Comparison of ENCODE assay signal across 19 cellular contexts in genomic region chr18:77030201-77030600, GRCh38.
DNase-seq lines count a peak whose midpoint lies in the region; ATAC-seq and TF ChIP-seq lines count a peak whose summit lies in the region.
"Had no signal": no experiment of that assay in that cellular context is flagged by ENCODE, and none has a peak within 500 bp of the region (broad histone marks: within the 10 kb centered on the region; RNA-seq: fewer than 3 reads in every experiment).

No MANE protein-coding gene starts in this region.

- H3K27me3 Mint-ChIP-seq in activated T-cell treated with anti-CD3 and anti-CD28 coated beads, Interleukin-2, amount 50 U/mL, for 72 hours (ENCODE audit: low read depth) = no peaks in the 10 kb centered on the region
- H3K27me3 Mint-ChIP-seq in activated T-cell treated with anti-CD3 and anti-CD28 coated beads, Interleukin-2, amount 50 U/mL, for 24 hours = no peaks in the 10 kb centered on the region
- peaks cover 13% of the 10 kb centered on the region for H3K27me3 Mint-ChIP-seq in glutamatergic neuron (ENCODE audit: unreplicated experiment)
- H3K27me3 Mint-ChIP-seq: B cell had no signal

- peaks cover 9 to 11% of the 10 kb centered on the region in 2 donors for H3K36me3 Mint-ChIP-seq in activated T-cell treated with anti-CD3 and anti-CD28 coated beads, Interleukin-2, amount 50 U/mL, for 72 hours (ENCODE audit: insufficient read depth in 2 of 2)
- H3K36me3 Mint-ChIP-seq in activated T-cell treated with anti-CD3 and anti-CD28 coated beads, Interleukin-2, amount 50 U/mL, for 24 hours (ENCODE audit: low read depth) = peaks cover 62% of the 10 kb centered on the region
- H3K36me3 Mint-ChIP-seq in glutamatergic neuron (ENCODE audit: unreplicated experiment) = no peaks in the 10 kb centered on the region

- no peak overlapping the region for H3K4me3 Mint-ChIP-seq in activated T-cell treated with anti-CD3 and anti-CD28 coated beads, Interleukin-2, amount 50 U/mL, for 72 hours
- H3K4me3 Mint-ChIP-seq in activated T-cell treated with anti-CD3 and anti-CD28 coated beads, Interleukin-2, amount 50 U/mL, for 24 hours = no peak overlapping the region
- H3K4me3 Mint-ChIP-seq in glutamatergic neuron (ENCODE audit: unreplicated experiment) = no peak overlapping the region
- H3K4me3 Mint-ChIP-seq: B cell had no signal

- H3K27ac Mint-ChIP-seq in activated T-cell treated with anti-CD3 and anti-CD28 coated beads, Interleukin-2, amount 50 U/mL, for 72 hours = peak overlapping the region; percentile 14
- no peak overlapping the region for H3K27ac Mint-ChIP-seq in activated T-cell treated with anti-CD3 and anti-CD28 coated beads, Interleukin-2, amount 50 U/mL, for 24 hours
- peak overlapping the region; percentile 48 for H3K27ac Mint-ChIP-seq in glutamatergic neuron (ENCODE audit: unreplicated experiment)
- H3K27ac Mint-ChIP-seq: B cell had no signal

- no peak for TF ChIP-seq CTCF in glutamatergic neuron (IDR thresholded peaks at IDR 0.05; ENCODE audit: partially characterized antibody, unreplicated experiment)

- no peak for DNase-seq in activated T-cell treated with anti-CD3 and anti-CD28 coated beads, Interleukin-2, amount 50 U/mL, for 72 hours
- DNase-seq in activated T-cell treated with anti-CD3 and anti-CD28 coated beads, Interleukin-2, amount 50 U/mL, for 24 hours = no peak
- DNase-seq in glutamatergic neuron (no peak), pons (ENCODE audit: low spot score) (peak; percentile 74), NCI-H1694 treated with DMSO at 0.1 percent for 48 hours (lab: John Stamatoyannopoulos, UW) (no peak), cerebellar cortex (ENCODE audit: low spot score) (no peak)
- DNase-seq in activated T-cell treated with anti-CD3 and anti-CD28 coated beads, Interleukin-2, amount 50 U/mL, for 48 hours = no peak
- DNase-seq: DMS153, GDM1, Kasumi-1, MG63, NCI-H1092 treated with DMSO at 0.1 percent for 48 hours, NCI-H146, NCI-H2081, NCI-H446 treated with DMSO at 0.1 percent for 48 hours had no signal

- no peaks in the 10 kb centered on the region for H3K9me3 Mint-ChIP-seq in activated T-cell treated with anti-CD3 and anti-CD28 coated beads, Interleukin-2, amount 50 U/mL, for 72 hours
- H3K9me3 Mint-ChIP-seq in activated T-cell treated with anti-CD3 and anti-CD28 coated beads, Interleukin-2, amount 50 U/mL, for 24 hours = no peaks in the 10 kb centered on the region
- H3K9me3 Mint-ChIP-seq in glutamatergic neuron (ENCODE audit: unreplicated experiment) = peaks cover 25% of the 10 kb centered on the region

- H3K4me1 Mint-ChIP-seq in activated T-cell treated with anti-CD3 and anti-CD28 coated beads, Interleukin-2, amount 50 U/mL, for 72 hours (ENCODE audit: low read depth) = peaks cover 2% of the 10 kb centered on the region
- H3K4me1 Mint-ChIP-seq in activated T-cell treated with anti-CD3 and anti-CD28 coated beads, Interleukin-2, amount 50 U/mL, for 24 hours (ENCODE audit: low read depth) = peaks cover 32% of the 10 kb centered on the region
- H3K4me1 Mint-ChIP-seq in glutamatergic neuron (ENCODE audit: low read depth, unreplicated experiment) = peaks cover 33% of the 10 kb centered on the region

- ATAC-seq in activated T-cell treated with anti-CD3 and anti-CD28 coated beads, Interleukin-2, amount 50 U/mL, for 72 hours (replicated peaks in 1 of 2) = no peak
- ATAC-seq in HG03469 (IDR thresholded peaks at IDR 0.05; ENCODE audit: unreplicated experiment) = no peak
- ATAC-seq: Panc1, Right ventricle myocardium inferior had no signal
